In genomic region chr7:37016073-37016878, GRCh38 we compare ENCODE assay signal across 30 cellular contexts.
A peak's percentile ranks its signal among the peaks of the same experiment; 100 is the strongest.
DNase-seq lines count a peak whose midpoint lies in the region; ATAC-seq, FAIRE-seq and TF ChIP-seq lines count a peak whose summit lies in the region.
"Had no signal": no experiment of that assay in that cellular context is flagged by ENCODE, and none has a peak within 500 bp of the region (broad histone marks: within the 10 kb centered on the region; RNA-seq: fewer than 3 reads in every experiment).

No MANE protein-coding gene starts in this region.

- no peaks in the 10 kb centered on the region for H3K27me3 ChIP-seq in left ventricle myocardium inferior (ENCODE audit: low read depth)
- H3K27me3 ChIP-seq: BLaER1, cardiac muscle cell, foreskin keratinocyte had no signal

- peaks cover 6% of the 10 kb centered on the region for H3K36me3 ChIP-seq in left ventricle myocardium inferior
- H3K36me3 ChIP-seq: cardiac muscle cell, thoracic aorta had no signal

- TF ChIP-seq CTCF in 22Rv1 (IDR thresholded peaks at IDR 0.05) (no peak), left ventricle myocardium inferior (IDR thresholded peaks at IDR 0.05; ENCODE audit: borderline replicate concordance) (no peak)

- DNase-seq in SW480 (ENCODE audit: low spot score), result peak; percentile 65
- DNase-seq in AG08395 (ENCODE audit: low spot score), result no peak
- no peak for DNase-seq in AG20443 (ENCODE audit: low spot score)
- no peak for DNase-seq in left ventricle myocardium inferior
- no peak for DNase-seq in cerebellar cortex (ENCODE audit: low spot score)
- DNase-seq: activated CD4-positive, alpha-beta T cell treated with anti-CD3 and anti-CD28 coated beads, Interleukin-2, amount 10 ng/mL, durations not matched to agents 24 days and 14 days; activated CD8-positive, alpha-beta memory T cell treated with anti-CD3 and anti-CD28 coated beads, Interleukin-2, amount 50 U/mL, for 4 hours; activated effector memory CD4-positive, alpha-beta T cell treated with Interleukin-2 at 50 U/mL for 16 hours; DMS79; erythroblast; foreskin keratinocyte; H9; hypothalamus; mesenchymal stem cell; NCI-H1694; NCI-H82; Right ventricle myocardium superior; SW 1271 had no signal

- peaks cover 19% of the 10 kb centered on the region for H3K4me1 ChIP-seq in left ventricle myocardium inferior
- H3K4me1 ChIP-seq: A549, foreskin keratinocyte, parathyroid adenoma had no signal

- intact Hi-C loops in left ventricle myocardium inferior (cut with micrococcal nuclease), result no loop called here

- H3K4me3 ChIP-seq in left ventricle myocardium inferior, result no peak overlapping the region
- H3K4me3 ChIP-seq: A549, BLaER1, cardiac muscle cell, thoracic aorta had no signal

- peak; percentile 52 for ATAC-seq in GM18861 (IDR thresholded peaks at IDR 0.05; ENCODE audit: unreplicated experiment)
- ATAC-seq: A549; foreskin keratinocyte; natural killer cell treated with Interleukin-12 subunit alpha and Interleukin-12 subunit beta and Interleukin-15 and Interleukin-18, amount 100 ng/mL, for 72 hours; stimulated activated memory B cell treated with anti-CD40 and anti-IgM and Interleukin-4, amounts not matched to agents 10 μg/mL and 1 μg/mL and 100 μg/mL, for 72 hours had no signal

- FAIRE-seq in islet of Langerhans (lab: Jason Lieb, UNC), result peak; percentile 80
- FAIRE-seq: A549, GM12892, keratinocyte had no signal

- peaks cover 8% of the 10 kb centered on the region for H3K9me3 ChIP-seq in left ventricle myocardium inferior (replicated peaks)
- H3K9me3 ChIP-seq: A549, thoracic aorta had no signal

- H3K27ac ChIP-seq in 22Rv1 (peak overlapping the region; percentile 62), left ventricle myocardium inferior (replicated peaks) (no peak overlapping the region)
- H3K27ac ChIP-seq: A549, BLaER1, cardiac muscle cell, foreskin keratinocyte, parathyroid adenoma, thoracic aorta had no signal
